ENCODE assay signal across 1 cellular context in the genomic region with DNA sequence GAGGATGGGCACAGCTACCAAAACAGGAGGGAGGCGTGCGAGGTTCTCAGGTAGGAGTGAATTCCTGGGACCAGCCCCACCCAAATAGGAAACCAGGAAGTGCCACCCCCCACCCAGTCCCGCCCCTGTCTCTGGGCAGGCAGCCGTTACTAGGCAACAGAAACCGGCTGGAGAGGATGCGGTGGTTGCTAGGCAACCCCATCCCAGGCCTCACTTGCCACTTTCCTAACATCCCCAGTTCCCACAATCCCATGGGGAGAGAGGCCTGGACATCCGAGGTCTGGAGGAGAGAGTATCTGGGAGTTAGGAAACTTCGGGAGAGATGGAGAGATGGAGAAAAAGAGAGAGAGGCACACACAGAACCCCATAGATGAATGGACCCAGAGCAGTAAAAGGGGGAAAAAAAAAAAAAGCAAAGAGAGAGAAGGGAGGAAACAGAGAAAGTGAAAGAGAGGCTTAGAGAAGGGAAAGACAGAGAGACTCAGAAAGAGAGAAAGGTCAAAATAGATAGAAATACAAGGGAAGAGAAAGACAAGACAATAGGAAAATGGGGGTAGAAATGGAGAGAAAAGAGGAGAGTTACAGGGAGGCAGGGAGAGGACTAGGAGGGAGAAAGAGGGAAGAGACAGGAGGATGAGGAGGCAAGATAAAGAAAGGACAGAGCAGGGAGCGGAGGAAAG.
A peak's percentile ranks its signal among the peaks of the same experiment; 100 is the strongest.
TF ChIP-seq lines count a peak whose summit lies in the region.

No MANE protein-coding gene starts in this region.

TF ChIP-seq in HepG2, 621 proteins besides CTCF, POLR2A, EP300 and RAD21 (continued from another document):
- TF ChIP-seq, protein P1, sequence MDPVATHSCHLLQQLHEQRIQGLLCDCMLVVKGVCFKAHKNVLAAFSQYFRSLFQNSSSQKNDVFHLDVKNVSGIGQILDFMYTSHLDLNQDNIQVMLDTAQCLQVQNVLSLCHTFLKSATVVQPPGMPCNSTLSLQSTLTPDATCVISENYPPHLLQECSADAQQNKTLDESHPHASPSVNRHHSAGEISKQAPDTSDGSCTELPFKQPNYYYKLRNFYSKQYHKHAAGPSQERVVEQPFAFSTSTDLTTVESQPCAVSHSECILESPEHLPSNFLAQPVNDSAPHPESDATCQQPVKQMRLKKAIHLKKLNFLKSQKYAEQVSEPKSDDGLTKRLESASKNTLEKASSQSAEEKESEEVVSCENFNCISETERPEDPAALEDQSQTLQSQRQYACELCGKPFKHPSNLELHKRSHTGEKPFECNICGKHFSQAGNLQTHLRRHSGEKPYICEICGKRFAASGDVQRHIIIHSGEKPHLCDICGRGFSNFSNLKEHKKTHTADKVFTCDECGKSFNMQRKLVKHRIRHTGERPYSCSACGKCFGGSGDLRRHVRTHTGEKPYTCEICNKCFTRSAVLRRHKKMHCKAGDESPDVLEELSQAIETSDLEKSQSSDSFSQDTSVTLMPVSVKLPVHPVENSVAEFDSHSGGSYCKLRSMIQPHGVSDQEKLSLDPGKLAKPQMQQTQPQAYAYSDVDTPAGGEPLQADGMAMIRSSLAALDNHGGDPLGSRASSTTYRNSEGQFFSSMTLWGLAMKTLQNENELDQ (CRISPR knock-in tag; IDR thresholded peaks at IDR 0.05; ENCODE audit: borderline replicate concordance), result no peak
- TF ChIP-seq MAZ (IDR thresholded peaks at IDR 0.05; ENCODE audit: borderline replicate concordance, low read depth, low read length), result no peak
- TF ChIP-seq MAZ (CRISPR knock-in tag; IDR thresholded peaks at IDR 0.05; ENCODE audit: low read depth), result no peak
- no peak for TF ChIP-seq HNRNPUL1 (IDR thresholded peaks at IDR 0.05; ENCODE audit: low read depth, low read length)
- TF ChIP-seq, protein P2, sequence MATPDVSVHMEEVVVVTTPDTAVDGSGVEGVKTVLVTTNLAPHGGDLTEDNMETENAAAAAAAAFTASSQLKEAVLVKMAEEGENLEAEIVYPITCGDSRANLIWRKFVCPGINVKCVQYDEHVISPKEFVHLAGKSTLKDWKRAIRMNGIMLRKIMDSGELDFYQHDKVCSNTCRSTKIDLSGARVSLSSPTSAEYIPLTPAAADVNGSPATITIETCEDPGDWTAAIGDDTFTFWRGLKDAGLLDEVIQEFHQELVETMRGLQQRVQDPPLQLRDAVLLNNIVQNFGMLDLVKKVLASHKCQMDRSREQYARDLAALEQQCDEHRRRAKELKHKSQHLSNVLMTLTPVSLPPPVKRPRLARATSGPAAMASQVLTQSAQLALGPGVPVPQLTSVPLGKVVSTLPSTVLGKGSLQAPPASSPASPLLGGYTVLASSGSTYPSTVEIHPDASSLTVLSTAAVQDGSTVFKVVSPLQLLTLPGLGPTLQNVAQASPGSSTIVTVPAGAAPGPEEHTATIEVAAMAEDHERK (CRISPR knock-in tag; IDR thresholded peaks at IDR 0.05; ENCODE audit: low read depth), result no peak
- no peak for TF ChIP-seq SRSF9 (IDR thresholded peaks at IDR 0.05; ENCODE audit: borderline replicate concordance, insufficient read depth, low read depth, low read length, poor library complexity, severe bottlenecking)
- TF ChIP-seq RFX5 (IDR thresholded peaks at IDR 0.05; ENCODE audit: low read depth, low read length), result peak; percentile 92
- peak; percentile 16; the same call in 1 of the 2 replicates for TF ChIP-seq RFX1 (IDR thresholded peaks at IDR 0.05)
